ENCODE assay signal across 10 cellular contexts in genomic region chr20:64047968-64048401, GRCh38. TPM values are rescaled to one million over a fixed set of nuclear protein-coding genes. Genes with fewer than 3 reads are reported as not detected.
DNase-seq lines count a peak whose midpoint lies in the region; ATAC-seq and TF ChIP-seq lines count a peak whose summit lies in the region.
"Had no signal": no experiment of that assay in that cellular context is flagged by ENCODE, and none has a peak within 500 bp of the region (broad histone marks: within the 10 kb centered on the region; RNA-seq: fewer than 3 reads in every experiment).

No MANE protein-coding gene starts in this region.

- peak; percentile 57 for DNase-seq in H9
- peak in 1 of 2 experiments; percentile 52 for DNase-seq in SJSA1 (ENCODE audit: low read depth in 1 of 2, low spot score in 2 of 2)
- no peak for DNase-seq in iPS DF 6.9 (ENCODE audit: low read depth, low spot score)
- DNase-seq in OCI-M1 (lab: John Stamatoyannopoulos, UW): no peak
- no peak for DNase-seq in RKO (ENCODE audit: low spot score)
- DNase-seq: NCI-H2029 had no signal

- no peak for TF ChIP-seq CTCF in H9 (conservative IDR thresholded peaks at IDR 0.05)

- no peak overlapping the region for H4K8ac ChIP-seq in H9 (replicated peaks; ENCODE audit: insufficient read length, low read depth, low read length)

- no peaks in the 10 kb centered on the region for H3K23me2 ChIP-seq in H9 (ENCODE audit: insufficient read length, low read depth, low read length, poor library complexity, severe bottlenecking)

- H3K9me3 ChIP-seq in H9 (ENCODE audit: control insufficient read depth, low read depth, low read length) (no peaks in the 10 kb centered on the region), SJSA1 (replicated peaks) (no peaks in the 10 kb centered on the region), iPS DF 6.9 (ENCODE audit: control insufficient read depth, insufficient read depth, low read length) (no peaks in the 10 kb centered on the region), skeletal muscle tissue (ENCODE audit: control insufficient read depth in 3 of 3, low read length in 3 of 3) (no peaks in the 10 kb centered on the region)

- no peak overlapping the region for H2AK5ac ChIP-seq in H9 (ENCODE audit: insufficient read length, low read length)

- H3K79me1 ChIP-seq in H9 (ENCODE audit: insufficient read depth, low read depth, low read length, poor library complexity, severe bottlenecking): no peaks in the 10 kb centered on the region

- ATAC-seq in GM18519 (IDR thresholded peaks at IDR 0.05; ENCODE audit: low FRiP score, unreplicated experiment): no peak

- H3K23ac ChIP-seq in H9 (ENCODE audit: insufficient read length, low read depth, low read length): no peak overlapping the region

- H4K20me1 ChIP-seq in H9 (ENCODE audit: control insufficient read depth, insufficient read depth, insufficient read length): no peaks in the 10 kb centered on the region

- no peak overlapping the region for H2BK20ac ChIP-seq in H9 (ENCODE audit: low read depth, low read length, poor library complexity, severe bottlenecking)

- H3K4ac ChIP-seq in H9 (ENCODE audit: low read depth, low read length): no peak overlapping the region

- no peak overlapping the region for H3K14ac ChIP-seq in H9 (ENCODE audit: insufficient read depth, low read length)

- peaks cover 82% of the 10 kb centered on the region for H3K27me3 Mint-ChIP-seq in H9 (ENCODE audit: low read depth)

- H3K4me3 Mint-ChIP-seq in H9: peak overlapping the region; percentile 19 to 63; a peak in 3 of 5 replicates

- H3K27ac Mint-ChIP-seq in H9: no peak overlapping the region
- H3K27ac Mint-ChIP-seq: progenitor cell of endocrine pancreas had no signal

- no peak overlapping the region for H3K56ac ChIP-seq in H9 (ENCODE audit: insufficient read length, low read depth, low read length)

- H3T11ph ChIP-seq in H9 (ENCODE audit: low read length): no peak overlapping the region

- no peak overlapping the region for H3K18ac ChIP-seq in H9 (ENCODE audit: insufficient read length, low read depth, low read length)

- peaks cover 26% of the 10 kb centered on the region; the same call in 1 of the 2 replicates for H3K27me3 ChIP-seq in H9 (ENCODE audit: insufficient read depth, low read length)
- H3K27me3 ChIP-seq in SJSA1 (replicated peaks): no peaks in the 10 kb centered on the region; the same call in 1 of the 2 replicates
- peaks cover 24% of the 10 kb centered on the region for H3K27me3 ChIP-seq in iPS DF 6.9 (ENCODE audit: control insufficient read depth, insufficient read depth, low read length)
- H3K27me3 ChIP-seq in skeletal muscle tissue (ENCODE audit: control insufficient read depth in 3 of 3, insufficient read depth in 3 of 3, low read length in 3 of 3): peaks cover 64 to 77% (median 75%) of the 10 kb centered on the region in 3 donors

- H3K9ac ChIP-seq in H9 (ENCODE audit: extremely low read depth, insufficient read length, low read length) (no peak overlapping the region), skeletal muscle tissue (ENCODE audit: low read depth in 1 of 3, low read length in 3 of 3) (peak overlapping the region in 1 of 3 donors; percentile 57)

- no peak overlapping the region for H3K4me2 ChIP-seq in H9 (ENCODE audit: insufficient read depth, insufficient read length, low read length)

- H4K5ac ChIP-seq in H9 (ENCODE audit: insufficient read length, low read depth, low read length): no peak overlapping the region

- no peaks in the 10 kb centered on the region for H3K79me2 ChIP-seq in H9 (ENCODE audit: insufficient read depth, low read length)

- no peak overlapping the region for H2BK120ac ChIP-seq in H9 (ENCODE audit: low read depth, low read length, poor library complexity, severe bottlenecking)

- H3K36me3 ChIP-seq in SJSA1: peaks cover 43% of the 10 kb centered on the region
- H3K36me3 ChIP-seq in iPS DF 6.9 (ENCODE audit: control insufficient read depth, insufficient read depth, low read length): no peaks in the 10 kb centered on the region
- peaks cover 0 to 2% (median 0%) of the 10 kb centered on the region in 3 donors for H3K36me3 ChIP-seq in skeletal muscle tissue (ENCODE audit: control insufficient read depth in 3 of 3, insufficient read depth in 3 of 3, low read length in 3 of 3)

- H3K4me3 ChIP-seq in SJSA1: peak overlapping the region; percentile 61
- peak overlapping the region; percentile 1; the same call in 1 of the 2 replicates for H3K4me3 ChIP-seq in iPS DF 6.9 (ENCODE audit: low read length)
- H3K4me3 ChIP-seq in skeletal muscle tissue (ENCODE audit: low read length in 3 of 3): peak overlapping the region; percentile 43 to 58 (median 52)

- H2AFZ ChIP-seq in H9 (ENCODE audit: low read length): no peak overlapping the region

- H3K4me1 ChIP-seq in H9 (ENCODE audit: insufficient read depth, low read length) (no peaks in the 10 kb centered on the region), SJSA1 (replicated peaks) (peaks cover 63% of the 10 kb centered on the region), iPS DF 6.9 (ENCODE audit: control insufficient read depth, insufficient read depth, low read length) (peaks cover 8% of the 10 kb centered on the region; the same call in 1 of the 2 replicates), skeletal muscle tissue (ENCODE audit: control insufficient read depth in 3 of 3, insufficient read depth in 3 of 3, low read length in 3 of 3) (peaks cover 0 to 10% (median 5%) of the 10 kb centered on the region in 3 donors)

- H3K4me1 Mint-ChIP-seq in H9: peaks cover 12 to 21% of the 10 kb centered on the region in 2 experiments

- no peak overlapping the region for H2BK5ac ChIP-seq in H9 (ENCODE audit: insufficient read length, low read length)

- no peak overlapping the region for H2BK15ac ChIP-seq in H9 (ENCODE audit: low read depth, low read length)

- no peak overlapping the region for H2BK12ac ChIP-seq in H9 (ENCODE audit: insufficient read length, low read depth, low read length)

- H4K91ac ChIP-seq in H9 (ENCODE audit: insufficient read length, low read depth, low read length): no peak overlapping the region

- no CpG with 5 or more reads among the region's 49 CpGs for WGBS in H9 (ENCODE audit: extremely low coverage, insufficient read length, low lambda C conversion rate)
- WGBS in iPS DF 6.9 (ENCODE audit: insufficient coverage, insufficient read length): no CpG with 5 or more reads among the region's 49 CpGs

- H3K27ac ChIP-seq in H9 (ENCODE audit: insufficient read length, low read depth, low read length) (no peak overlapping the region), SJSA1 (peak overlapping the region; percentile 55), iPS DF 6.9 (ENCODE audit: low read length) (no peak overlapping the region), skeletal muscle tissue (ENCODE audit: low read depth, low read length) (no peak overlapping the region)

- peaks cover 0 to 2% (median 0%) of the 10 kb centered on the region in 3 experiments; a peak in 2 of 7 replicates for H3K36me3 Mint-ChIP-seq in H9 (ENCODE audit: insufficient read depth in 1 of 3, low read depth in 3 of 3)

- H3K9me3 Mint-ChIP-seq in H9: peaks cover 0 to 3% of the 10 kb centered on the region in 2 experiments; a peak in 1 of 5 replicates

RNA-seq across cellular contexts. Expression of gene SOX18, which starts 1.5 kb away (rescaled TPM):
- total RNA-seq in H9 (2021) (1.6 and 2.0 TPM in 2 replicates), skeletal muscle tissue (3.7 TPM)
- total RNA-seq in SJSA1 (2014; rRNA removed; shearing (Covaris generic)): 61.7 and 70.0 TPM in 2 replicates
- total RNA-seq: bronchial epithelial cell, progenitor cell of endocrine pancreas had no signal

RNA-seq across cellular contexts. Expression of gene C20orf204, which starts 12.0 kb away (rescaled TPM):
- total RNA-seq in H9 (2021) (1.3 and 2.2 TPM in 2 replicates), skeletal muscle tissue (0.52 TPM)
- total RNA-seq in SJSA1 (2014; rRNA removed; shearing (Covaris generic)): 0.24 and 0.94 TPM in 2 replicates

RNA-seq across cellular contexts. Expression of gene TCEA2, which starts 15.0 kb away (rescaled TPM):
- 48.1 and 51.7 TPM in 2 replicates for total RNA-seq in H9 (2021)
- 120 and 139 TPM in 2 replicates for total RNA-seq in SJSA1 (2014; rRNA removed; shearing (Covaris generic))
- total RNA-seq in skeletal muscle tissue: 8.4 TPM

RNA-seq across cellular contexts. Expression of gene RGS19, which starts 31.3 kb away (rescaled TPM):
- total RNA-seq in H9 (2021): 11.7 and 12.8 TPM in 2 replicates
- 18.5 and 21.3 TPM in 2 replicates for total RNA-seq in SJSA1 (2014; rRNA removed; shearing (Covaris generic))
- 5.2 TPM for total RNA-seq in skeletal muscle tissue

RNA-seq across cellular contexts. Expression of gene OPRL1, which starts 31.9 kb away (rescaled TPM):
- 0.90 and 1.0 TPM in 2 replicates for total RNA-seq in H9 (2021)
- 0.09 and 0.16 TPM in 2 replicates for total RNA-seq in SJSA1 (2014; rRNA removed; shearing (Covaris generic))
- 0.52 TPM for total RNA-seq in skeletal muscle tissue

Comparison
In these comparisons a context has a peak if more than half of its experiments do, and no peak if none do; other contexts are left out.
1. H3K4me3 ChIP-seq: peak in every context shown above with its lines; median percentile 61 in SJSA1; 52 in skeletal muscle tissue; 1 in iPS DF 6.9.
2. RNA of gene SOX18, which starts 1.5 kb away (total RNA-seq): 61.7 to 70.0 TPM in SJSA1; 3.7 TPM in skeletal muscle tissue (single experiment) and 1.6 to 2.0 TPM in H9; every median in the first group is over 10 times any median in the second.